ENCODE assay signal across 9 cellular contexts in genomic region chr1:2240251-2241156, GRCh38. TPM values are rescaled to one million over a fixed set of nuclear protein-coding genes. Genes with fewer than 3 reads are reported as not detected.
DNase-seq lines count a peak whose midpoint lies in the region; ATAC-seq lines count a peak whose summit lies in the region.
"Had no signal": no experiment of that assay in that cellular context is flagged by ENCODE, and none has a peak within 500 bp of the region (broad histone marks: within the 10 kb centered on the region; RNA-seq: fewer than 3 reads in every experiment).

No MANE protein-coding gene starts in this region.

- peak overlapping the region in 7 of 8 donors; percentile 6 to 89 (median 78) for H3K27ac Mint-ChIP-seq in CD8-positive, alpha-beta memory T cell
- peak overlapping the region; percentile 86 for H3K27ac Mint-ChIP-seq in activated naive CD4-positive, alpha-beta T cell treated with anti-CD3 and anti-CD28 coated beads for 36 hours

- no peaks in the 10 kb centered on the region for H3K9me3 ChIP-seq in CD8-positive, alpha-beta memory T cell (ENCODE audit: low read length)

- H3K9me3 Mint-ChIP-seq in CD8-positive, alpha-beta memory T cell, result peaks cover 0 to 2% (median 0%) of the 10 kb centered on the region in 5 donors
- H3K9me3 Mint-ChIP-seq in activated naive CD4-positive, alpha-beta T cell treated with anti-CD3 and anti-CD28 coated beads for 36 hours, result no peaks in the 10 kb centered on the region

- peak overlapping the region; percentile 5 for H3K4me3 ChIP-seq in CD8-positive, alpha-beta memory T cell (ENCODE audit: low read length)

- peak in 1 of 5 donors; percentile 38 for DNase-seq in CD8-positive, alpha-beta memory T cell
- DNase-seq in activated naive CD4-positive, alpha-beta T cell treated with anti-CD3 and anti-CD28 coated beads for 36 hours, result peak; percentile 69
- DNase-seq in Right ventricle myocardium superior (peak; percentile 89), posterior cingulate gyrus (peak in 6 of 10 donors; percentile 57 to 92 (median 66)), NCI-H2196 (lab: John Stamatoyannopoulos, UW; ENCODE audit: unreplicated experiment) (no peak)
- DNase-seq: NCI-H1417 had no signal

- peaks cover 4 to 62% (median 12%) of the 10 kb centered on the region in 3 donors for H3K36me3 Mint-ChIP-seq in CD8-positive, alpha-beta memory T cell
- peaks cover 15% of the 10 kb centered on the region for H3K36me3 Mint-ChIP-seq in activated naive CD4-positive, alpha-beta T cell treated with anti-CD3 and anti-CD28 coated beads for 36 hours (ENCODE audit: low read depth)

- H3K4me3 Mint-ChIP-seq in CD8-positive, alpha-beta memory T cell, result peak overlapping the region in 5 of 7 donors; percentile 26 to 75 (median 39)
- H3K4me3 Mint-ChIP-seq in activated naive CD4-positive, alpha-beta T cell treated with anti-CD3 and anti-CD28 coated beads for 36 hours, result peak overlapping the region; percentile 47

- peaks cover 58 to 87% (median 78%) of the 10 kb centered on the region in 3 donors for H3K4me1 Mint-ChIP-seq in CD8-positive, alpha-beta memory T cell
- H3K4me1 Mint-ChIP-seq in activated naive CD4-positive, alpha-beta T cell treated with anti-CD3 and anti-CD28 coated beads for 36 hours (ENCODE audit: low read depth), result peaks cover 94% of the 10 kb centered on the region

- intact Hi-C loops in activated naive CD4-positive, alpha-beta T cell treated with anti-CD3 and anti-CD28 coated beads for 36 hours (cut with micrococcal nuclease), result loop anchor here (1.0 kb wide), 1 partner anchor 8 kb away; no protein-coding TSS in a partner anchor
- intact Hi-C loops in Right ventricle myocardium superior (cut with DNase I), result no loop called here
- intact Hi-C loops in posterior cingulate gyrus (cut with DNase I), result no loop called here

- peaks cover 0 to 7% of the 10 kb centered on the region in 2 donors for H3K27me3 Mint-ChIP-seq in CD8-positive, alpha-beta memory T cell
- H3K27me3 Mint-ChIP-seq in activated naive CD4-positive, alpha-beta T cell treated with anti-CD3 and anti-CD28 coated beads for 36 hours (ENCODE audit: low read depth), result no peaks in the 10 kb centered on the region

- CTCF ChIA-PET in CD8-positive, alpha-beta memory T cell (lab: Charles Lee), result interaction anchor here (1.2 kb wide), 2 partner anchors 9 to 46 kb away, joined by 3 read pairs; partner anchors contain the start of gene FAAP20
- CTCF ChIA-PET in activated naive CD4-positive, alpha-beta T cell treated with anti-CD3 and anti-CD28 coated beads for 36 hours (lab: Charles Lee), result interaction anchor here (0.5 to 1.7 kb wide), 5 partner anchors 15 to 101 kb away, joined by 3 to 8 read pairs (median 4); partner anchors contain the start of gene FAAP20

- no peak overlapping the region for H3K27ac ChIP-seq in CD8-positive, alpha-beta memory T cell (ENCODE audit: low read depth, low read length)

- H3K4me1 ChIP-seq in CD8-positive, alpha-beta memory T cell (ENCODE audit: insufficient read depth, low read length), result peaks cover 74% of the 10 kb centered on the region

- POLR2A ChIA-PET in CD8-positive, alpha-beta memory T cell (lab: Charles Lee), result no interaction called here

- H3K27me3 ChIP-seq in CD8-positive, alpha-beta memory T cell (ENCODE audit: insufficient read depth, low read length, poor library complexity, severe bottlenecking), result no peaks in the 10 kb centered on the region

- ATAC-seq in Right ventricle myocardium superior (ENCODE audit: poor library complexity) (peak; percentile 69), GM21723 (IDR thresholded peaks at IDR 0.05; ENCODE audit: unreplicated experiment) (no peak), HG03469 (IDR thresholded peaks at IDR 0.05; ENCODE audit: unreplicated experiment) (no peak), GM21529 (IDR thresholded peaks at IDR 0.05; ENCODE audit: unreplicated experiment) (no peak)

- H3K36me3 ChIP-seq in CD8-positive, alpha-beta memory T cell (ENCODE audit: insufficient read depth, low read length), result peaks cover 12% of the 10 kb centered on the region

RNA-seq across cellular contexts. Expression of gene SKI, which starts 12.4 kb away (rescaled TPM):
- total RNA-seq in CD8-positive, alpha-beta memory T cell, result 10 to 100 TPM; 35.9 to 38.4 TPM
- 0.94 TPM for polyA plus RNA-seq in CD8-positive, alpha-beta memory T cell
- total RNA-seq in activated naive CD4-positive, alpha-beta T cell treated with anti-CD3 and anti-CD28 coated beads for 36 hours, result 10 to 100 TPM; 25.5 to 26.3 TPM
- 35.1 TPM for total RNA-seq in Right ventricle myocardium superior

RNA-seq across cellular contexts. Expression of gene FAAP20, which starts 45.9 kb away (rescaled TPM):
- 10 to 100 TPM; 65.0 to 72.5 TPM for total RNA-seq in CD8-positive, alpha-beta memory T cell
- polyA plus RNA-seq in CD8-positive, alpha-beta memory T cell, result 66.4 TPM
- total RNA-seq in activated naive CD4-positive, alpha-beta T cell treated with anti-CD3 and anti-CD28 coated beads for 36 hours, result 10 to 100 TPM; 48.2 to 54.4 TPM
- 38.7 TPM for total RNA-seq in Right ventricle myocardium superior
